19 cellular contexts compared by ENCODE assay signal in the genomic region with DNA sequence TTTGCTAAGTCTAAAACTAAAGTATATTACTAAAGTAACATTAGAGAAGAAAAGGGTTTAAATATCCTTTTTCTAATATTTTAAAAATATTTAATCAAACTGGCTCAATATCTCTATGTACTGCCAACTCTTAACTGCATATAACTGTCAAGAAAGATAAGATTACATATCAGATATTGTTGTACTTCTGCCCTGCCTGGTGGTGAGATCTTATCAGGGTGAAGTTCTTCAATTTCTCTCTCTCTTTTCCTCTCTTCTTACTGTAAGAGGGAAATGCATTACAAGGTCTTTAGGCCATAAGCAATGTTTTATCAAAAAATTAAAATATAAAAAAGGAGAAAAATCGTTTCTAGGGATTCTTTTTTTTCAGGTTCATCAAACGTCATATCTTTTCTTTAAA.
"Had no signal": no experiment of that assay in that cellular context is flagged by ENCODE, and none has a peak within 500 bp of the region (broad histone marks: within the 10 kb centered on the region; RNA-seq: fewer than 3 reads in every experiment).

No MANE protein-coding gene starts in this region.

- ATAC-seq: activated T-helper 17 cell treated with anti-CD3 and anti-CD28 coated beads, Interleukin-2, amount 50 U/mL, for 72 hours; PC-3; SK-N-SH treated with all-trans-retinoic acid at 6 μM for 48 hours had no signal

- H3K4me1 ChIP-seq: SJSA1 had no signal

- H3K36me3 ChIP-seq: brain microvascular endothelial cell, cardiac muscle cell, SJSA1 had no signal

- H3K9me3 ChIP-seq: SJSA1 had no signal

- H3K27me3 ChIP-seq: brain microvascular endothelial cell, cardiac muscle cell, SJSA1 had no signal

- DNase-seq: activated B cell treated with CpG ODN at 0.5 μM for 24 hours; activated CD4-positive, alpha-beta memory T cell treated with anti-CD3 and anti-CD28 coated beads for 36 hours; activated CD4-positive, alpha-beta T cell treated with anti-CD3 and anti-CD28 coated beads for 1 hour; activated CD4-positive, alpha-beta T cell treated with anti-CD3 and anti-CD28 coated beads, Interleukin-2, amount 10 ng/mL, durations not matched to agents 7 days and 5 days; activated gamma-delta T cell; activated naive CD4-positive, alpha-beta T cell treated with anti-CD3 and anti-CD28 coated beads for 36 hours; activated T-cell treated with anti-CD3 and anti-CD28 coated beads for 4 hours; activated T-cell treated with anti-CD3 and anti-CD28 coated beads, Interleukin-2, amount 50 U/mL, for 48 hours; brain microvascular endothelial cell; NCI-H1092; NCI-H1417; NCI-H1930; NCI-H510A treated with DMSO at 0.1 percent for 48 hours; PC-3; SHP77 had no signal

- H3K4me3 ChIP-seq: cardiac muscle cell, SJSA1 had no signal

- H3K27ac ChIP-seq: brain microvascular endothelial cell, cardiac muscle cell, SJSA1 had no signal
